ENCODE assay signal across 14 cellular contexts in genomic region chr12:51056242-51056641, GRCh38. TPM values are rescaled to one million over a fixed set of nuclear protein-coding genes. Genes with fewer than 3 reads are reported as not detected.
A peak's percentile ranks its signal among the peaks of the same experiment; 100 is the strongest.
DNase-seq lines count a peak whose midpoint lies in the region; ATAC-seq and TF ChIP-seq lines count a peak whose summit lies in the region.
"Had no signal": no experiment of that assay in that cellular context is flagged by ENCODE, and none has a peak within 500 bp of the region (broad histone marks: within the 10 kb centered on the region; RNA-seq: fewer than 3 reads in every experiment).

No MANE protein-coding gene starts in this region.

- no peak overlapping the region for H3K4me3 Mint-ChIP-seq in naive thymus-derived CD4-positive, alpha-beta T cell

- POLR2A ChIA-PET in naive thymus-derived CD4-positive, alpha-beta T cell (lab: Charles Lee), result interaction anchor here (0.6 to 0.8 kb wide), 2 partner anchors 20 to 101 kb away, joined by 3 read pairs; no protein-coding TSS in a partner anchor

- no peaks in the 10 kb centered on the region for H3K27me3 Mint-ChIP-seq in naive thymus-derived CD4-positive, alpha-beta T cell

- TF ChIP-seq CTCF in NB4 (IDR thresholded peaks at IDR 0.05; ENCODE audit: low read depth, low read length), result no peak
- no peak for TF ChIP-seq CTCF in cardiac fibroblast (IDR thresholded peaks at IDR 0.05; ENCODE audit: low read depth, low read length)

- H3K4me3 ChIP-seq in NB4 (ENCODE audit: low read depth, low read length) (no peak overlapping the region), cardiac fibroblast (replicated peaks in 1 of 2; ENCODE audit: low read depth in 2 of 2, low read length in 2 of 2) (no peak overlapping the region), H7 (ENCODE audit: insufficient read depth, low read depth, low read length) (no peak overlapping the region)
- no peak overlapping the region for H3K4me3 ChIP-seq in naive thymus-derived CD4-positive, alpha-beta T cell (ENCODE audit: low read length)
- H3K4me3 ChIP-seq: spleen had no signal

- ATAC-seq in naive thymus-derived CD4-positive, alpha-beta T cell, result peak; percentile 27
- ATAC-seq: activated CD4-positive, CD25-positive, alpha-beta regulatory T cell treated with anti-CD3 and anti-CD28 coated beads, Interleukin-2, amount 50 U/mL, for 24 hours had no signal

- H3K36me3 Mint-ChIP-seq in naive thymus-derived CD4-positive, alpha-beta T cell, result peaks cover 4 to 39% (median 25%) of the 10 kb centered on the region in 5 donors

- DNase-seq in H4 (ENCODE audit: low spot score) (peak; percentile 16), NB4 (ENCODE audit: low read depth) (peak; percentile 92), cardiac fibroblast (ENCODE audit: low read depth in 2 of 2) (peak; percentile 69 to 95), H7 (no peak), dermis blood vessel endothelial cell (no peak)
- no peak for DNase-seq in naive thymus-derived CD4-positive, alpha-beta T cell
- DNase-seq in stimulated activated CD4-positive, alpha-beta T cell treated with anti-CD3 and anti-CD28 coated beads, Interleukin-4, amount 100 ng/mL, for 4 hours, result no peak
- DNase-seq: activated T-cell treated with anti-CD3 and anti-CD28 coated beads, Interleukin-2, amount 50 U/mL, for 48 hours; Caco-2; effector memory CD4-positive, alpha-beta T cell; hypothalamus; spleen had no signal

- no peaks in the 10 kb centered on the region for H3K9me3 ChIP-seq in naive thymus-derived CD4-positive, alpha-beta T cell (ENCODE audit: control insufficient read depth in 2 of 3, low read length in 3 of 3)
- H3K9me3 ChIP-seq: Caco-2, spleen had no signal

- no peak for TF ChIP-seq POLR2A in NB4 (IDR thresholded peaks at IDR 0.05; ENCODE audit: extremely low read depth, insufficient read length)

- no peak overlapping the region for H3K27ac ChIP-seq in naive thymus-derived CD4-positive, alpha-beta T cell (ENCODE audit: low read depth, low read length)
- H3K27ac ChIP-seq: KMS-11, spleen had no signal

- H3K9me3 Mint-ChIP-seq in naive thymus-derived CD4-positive, alpha-beta T cell, result no peaks in the 10 kb centered on the region

- CTCF ChIA-PET in naive thymus-derived CD4-positive, alpha-beta T cell (lab: Charles Lee), result no interaction called here

- peaks cover 2 to 11% (median 6%) of the 10 kb centered on the region in 7 donors for H3K4me1 Mint-ChIP-seq in naive thymus-derived CD4-positive, alpha-beta T cell

- intact Hi-C loops in naive thymus-derived CD4-positive, alpha-beta T cell (cut with micrococcal nuclease), result no loop called here

- peaks cover 5 to 69% (median 7%) of the 10 kb centered on the region in 3 experiments for H3K36me3 ChIP-seq in naive thymus-derived CD4-positive, alpha-beta T cell (ENCODE audit: control insufficient read depth in 2 of 3, insufficient read depth in 3 of 3, low read length in 3 of 3)
- peaks cover 27% of the 10 kb centered on the region for H3K36me3 ChIP-seq in H7 (replicated peaks; ENCODE audit: control insufficient read depth, insufficient read depth, low read length)

- no peaks in the 10 kb centered on the region for H3K4me1 ChIP-seq in naive thymus-derived CD4-positive, alpha-beta T cell (ENCODE audit: control insufficient read depth in 2 of 2, insufficient read depth in 2 of 2, low read length in 2 of 2)
- H3K4me1 ChIP-seq: Caco-2 had no signal

- H3K27ac Mint-ChIP-seq in naive thymus-derived CD4-positive, alpha-beta T cell, result peak overlapping the region in 1 of 9 donors; percentile 49

- no peaks in the 10 kb centered on the region for H3K27me3 ChIP-seq in naive thymus-derived CD4-positive, alpha-beta T cell (ENCODE audit: control insufficient read depth in 2 of 2, insufficient read depth in 2 of 2, low read length in 2 of 2)
- H3K27me3 ChIP-seq in H7 (ENCODE audit: control insufficient read depth, insufficient read depth, low read length), result no peaks in the 10 kb centered on the region
- H3K27me3 ChIP-seq: spleen had no signal

RNA-seq across cellular contexts. Expression of gene LETMD1, which starts 8.1 kb away (rescaled TPM):
- 20.2 and 32.1 TPM in 2 replicates for total RNA-seq in H4 (2014; rRNA removed; shearing (Covaris generic))
- total RNA-seq in naive thymus-derived CD4-positive, alpha-beta T cell, result 100 to 1,000 TPM in 1 of 5 experiments, 10 to 100 TPM in 4; 58.8 to 101 (median 77.0) TPM
- polyA plus RNA-seq in naive thymus-derived CD4-positive, alpha-beta T cell, result 10 to 100 TPM; 32.4 to 42.0 TPM
- total RNA-seq in H7 (2014; rRNA removed; shearing (Covaris generic)), result 39.9 and 45.5 TPM in 2 replicates
- 35.2 and 39.9 TPM in 2 replicates for total RNA-seq in dermis blood vessel endothelial cell

RNA-seq across cellular contexts. Expression of gene CSRNP2, which starts 27.2 kb away (rescaled TPM):
- total RNA-seq in H4 (2014; rRNA removed; shearing (Covaris generic)), result 7.3 and 10.3 TPM in 2 replicates
- total RNA-seq in naive thymus-derived CD4-positive, alpha-beta T cell, result 10 to 100 TPM; 20.0 to 38.7 (median 23.4) TPM
- polyA plus RNA-seq in naive thymus-derived CD4-positive, alpha-beta T cell, result 1 to 10 TPM; 2.7 to 6.9 TPM
- 22.2 and 24.7 TPM in 2 replicates for total RNA-seq in H7 (2014; rRNA removed; shearing (Covaris generic))
- total RNA-seq in dermis blood vessel endothelial cell, result 28.4 and 29.3 TPM in 2 replicates

RNA-seq across cellular contexts. Expression of gene SLC11A2, which starts 30.1 kb away (rescaled TPM):
- 19.9 and 21.5 TPM in 2 replicates for total RNA-seq in H4 (2014; rRNA removed; shearing (Covaris generic))
- total RNA-seq in naive thymus-derived CD4-positive, alpha-beta T cell, result 10 to 100 TPM; 49.3 to 65.4 (median 61.0) TPM
- 10 to 100 TPM; 14.0 to 24.6 TPM for polyA plus RNA-seq in naive thymus-derived CD4-positive, alpha-beta T cell
- 44.9 and 53.0 TPM in 2 replicates for total RNA-seq in H7 (2014; rRNA removed; shearing (Covaris generic))
- 33.9 and 36.8 TPM in 2 replicates for total RNA-seq in dermis blood vessel endothelial cell

Comparison
In these comparisons a context has a peak if more than half of its experiments do, and no peak if none do; other contexts are left out.
1. DNase-seq: peak in H4 (single experiment), NB4 (single experiment) and cardiac fibroblast (2 of 2); none in naive thymus-derived CD4-positive, alpha-beta T cell (0 of 9), H7 (single experiment), dermis blood vessel endothelial cell (single experiment) and stimulated activated CD4-positive, alpha-beta T cell treated with anti-CD3 and anti-CD28 coated beads, Interleukin-4, amount 100 ng/mL, for 4 hours (0 of 2).